9 cellular contexts compared by ENCODE assay signal in genomic region chr18:6728809-6729246, GRCh38. TPM values are rescaled to one million over a fixed set of nuclear protein-coding genes. Genes with fewer than 3 reads are reported as not detected.
DNase-seq lines count a peak whose midpoint lies in the region; ATAC-seq and TF ChIP-seq lines count a peak whose summit lies in the region.
"Had no signal": no experiment of that assay in that cellular context is flagged by ENCODE, and none has a peak within 500 bp of the region (broad histone marks: within the 10 kb centered on the region; RNA-seq: fewer than 3 reads in every experiment).

No MANE protein-coding gene starts in this region.

- no peak for TF ChIP-seq CTCF in left ventricle myocardium inferior (IDR thresholded peaks at IDR 0.05; ENCODE audit: borderline replicate concordance)
- TF ChIP-seq CTCF in mesothelial cell of epicardium (IDR thresholded peaks at IDR 0.05; ENCODE audit: unreplicated experiment): no peak
- no peak for TF ChIP-seq CTCF in GM13977 (IDR thresholded peaks at IDR 0.05; ENCODE audit: extremely low read depth, insufficient read depth, missing control alignments)

- in situ Hi-C loops in GM13977 (cut with MboI; ENCODE audit: low pct_unique_long_range_greater_than_20kb, low sequenced_read_pairs, unreplicated experiment): no loop called here

- no peaks in the 10 kb centered on the region for H3K27me3 ChIP-seq in left ventricle myocardium inferior (ENCODE audit: low read depth)

- ATAC-seq in Right ventricle myocardium superior (ENCODE audit: poor library complexity) (no peak), HG02678 (IDR thresholded peaks at IDR 0.05; ENCODE audit: unreplicated experiment) (no peak)

- no peaks in the 10 kb centered on the region for H3K9me3 ChIP-seq in left ventricle myocardium inferior (replicated peaks)

- H3K27ac Mint-ChIP-seq in mesothelial cell of epicardium: peak overlapping the region; percentile 99

- H3K4me3 ChIP-seq in left ventricle myocardium inferior: peak overlapping the region; percentile 79

- no peaks in the 10 kb centered on the region for H3K36me3 ChIP-seq in left ventricle myocardium inferior

- peaks cover 62% of the 10 kb centered on the region for H3K4me1 Mint-ChIP-seq in mesothelial cell of epicardium

- intact Hi-C loops in left ventricle myocardium inferior (cut with micrococcal nuclease) (no loop called here), Right ventricle myocardium superior (cut with DNase I) (no loop called here)

- no peak for DNase-seq in left ventricle myocardium inferior
- DNase-seq in Right ventricle myocardium superior: no peak
- DNase-seq in mesothelial cell of epicardium (ENCODE audit: low spot score in 2 of 2, unreplicated experiment in 2 of 2): no peak
- no peak for DNase-seq in GM13977 (ENCODE audit: low spot score)
- no peak for DNase-seq in NCI-H524 (lab: John Stamatoyannopoulos, UW)
- no peak for DNase-seq in stimulated activated CD8-positive, alpha-beta memory T cell treated with anti-CD3 and anti-CD28 coated beads, Interleukin-4, amount 100 ng/mL, for 48 hours
- DNase-seq: DND-41 had no signal

- H3K27ac ChIP-seq in left ventricle myocardium inferior (replicated peaks) (peak overlapping the region; percentile 89), cingulate gyrus (ENCODE audit: low read depth, low read length) (peak overlapping the region; percentile 72)

- H3K4me3 Mint-ChIP-seq in mesothelial cell of epicardium: peak overlapping the region; percentile 92

- no peaks in the 10 kb centered on the region for H3K27me3 Mint-ChIP-seq in mesothelial cell of epicardium (ENCODE audit: low read depth)

- peaks cover 17% of the 10 kb centered on the region for H3K4me1 ChIP-seq in left ventricle myocardium inferior

- no peaks in the 10 kb centered on the region for H3K9me3 Mint-ChIP-seq in mesothelial cell of epicardium

- no peaks in the 10 kb centered on the region for H3K36me3 Mint-ChIP-seq in mesothelial cell of epicardium

RNA-seq across cellular contexts. Expression of gene ARHGAP28, which starts 0.7 kb away (rescaled TPM):
- total RNA-seq in left ventricle myocardium inferior (1.5 TPM), Right ventricle myocardium superior (1.1 TPM), mesothelial cell of epicardium (153 to 161 TPM (median 159 TPM) in 3 replicates)

Comparison
In these comparisons a context has a peak if more than half of its experiments do, and no peak if none do; other contexts are left out.
1. RNA of gene ARHGAP28, which starts 0.7 kb away (total RNA-seq): 153 to 161 TPM in mesothelial cell of epicardium; 1.5 TPM in left ventricle myocardium inferior (single experiment) and 1.1 TPM in Right ventricle myocardium superior (single experiment); every median in the first group is over 10 times any median in the second.